In the genomic region with DNA sequence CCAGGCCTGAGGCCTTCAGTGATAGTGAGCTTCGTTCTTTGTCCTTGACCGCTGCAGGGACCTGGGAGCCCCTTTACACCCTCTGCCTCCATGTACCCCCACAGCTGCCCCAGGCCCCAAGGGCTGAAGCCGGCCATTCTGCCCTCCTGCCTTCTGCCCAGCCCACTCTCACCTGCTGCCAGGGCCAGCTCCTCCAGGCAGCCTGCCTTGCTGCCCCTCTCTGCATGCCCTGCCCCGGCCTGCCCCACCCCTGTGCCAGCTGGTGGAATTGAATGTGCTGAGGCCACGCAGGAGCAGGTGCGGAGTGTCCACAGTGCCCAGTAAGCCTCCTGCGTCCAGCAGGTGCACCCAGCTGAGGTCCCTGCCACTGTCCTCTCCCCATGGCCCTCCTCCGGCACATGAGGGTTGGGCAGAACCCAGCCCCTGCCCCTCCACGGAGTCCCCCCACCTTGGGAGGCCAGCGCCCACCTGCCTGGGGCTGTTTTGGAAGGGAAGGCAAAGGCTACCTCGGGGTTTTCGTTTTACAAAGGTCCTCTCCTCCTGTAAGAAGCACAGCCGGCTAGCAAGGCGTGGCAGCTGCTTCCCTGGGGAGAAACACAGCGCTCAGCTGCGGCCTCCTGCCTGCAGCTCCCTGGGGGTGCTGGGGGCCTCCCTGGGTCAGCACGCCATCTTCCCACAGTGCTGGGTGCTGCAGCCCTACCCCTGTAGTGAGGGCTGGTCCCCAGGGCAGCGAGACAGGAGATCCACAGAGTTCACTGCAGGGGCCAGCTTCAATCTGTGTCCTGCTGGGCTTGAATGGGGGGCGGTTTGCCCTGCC, we compare ENCODE assay signal across 1 cellular context.
TF ChIP-seq lines count a peak whose summit lies in the region.

No MANE protein-coding gene starts in this region.

TF ChIP-seq in HepG2, 621 proteins besides CTCF, POLR2A, EP300 and RAD21:
- TF ChIP-seq AGO1 (IDR thresholded peaks at IDR 0.05; ENCODE audit: low read depth, low read length, poor library complexity, severe bottlenecking), result peak; percentile 8
- TF ChIP-seq, protein P1, sequence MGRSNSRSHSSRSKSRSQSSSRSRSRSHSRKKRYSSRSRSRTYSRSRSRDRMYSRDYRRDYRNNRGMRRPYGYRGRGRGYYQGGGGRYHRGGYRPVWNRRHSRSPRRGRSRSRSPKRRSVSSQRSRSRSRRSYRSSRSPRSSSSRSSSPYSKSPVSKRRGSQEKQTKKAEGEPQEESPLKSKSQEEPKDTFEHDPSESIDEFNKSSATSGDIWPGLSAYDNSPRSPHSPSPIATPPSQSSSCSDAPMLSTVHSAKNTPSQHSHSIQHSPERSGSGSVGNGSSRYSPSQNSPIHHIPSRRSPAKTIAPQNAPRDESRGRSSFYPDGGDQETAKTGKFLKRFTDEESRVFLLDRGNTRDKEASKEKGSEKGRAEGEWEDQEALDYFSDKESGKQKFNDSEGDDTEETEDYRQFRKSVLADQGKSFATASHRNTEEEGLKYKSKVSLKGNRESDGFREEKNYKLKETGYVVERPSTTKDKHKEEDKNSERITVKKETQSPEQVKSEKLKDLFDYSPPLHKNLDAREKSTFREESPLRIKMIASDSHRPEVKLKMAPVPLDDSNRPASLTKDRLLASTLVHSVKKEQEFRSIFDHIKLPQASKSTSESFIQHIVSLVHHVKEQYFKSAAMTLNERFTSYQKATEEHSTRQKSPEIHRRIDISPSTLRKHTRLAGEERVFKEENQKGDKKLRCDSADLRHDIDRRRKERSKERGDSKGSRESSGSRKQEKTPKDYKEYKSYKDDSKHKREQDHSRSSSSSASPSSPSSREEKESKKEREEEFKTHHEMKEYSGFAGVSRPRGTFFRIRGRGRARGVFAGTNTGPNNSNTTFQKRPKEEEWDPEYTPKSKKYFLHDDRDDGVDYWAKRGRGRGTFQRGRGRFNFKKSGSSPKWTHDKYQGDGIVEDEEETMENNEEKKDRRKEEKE (IDR thresholded peaks at IDR 0.05), result no peak
- TF ChIP-seq, protein P2, sequence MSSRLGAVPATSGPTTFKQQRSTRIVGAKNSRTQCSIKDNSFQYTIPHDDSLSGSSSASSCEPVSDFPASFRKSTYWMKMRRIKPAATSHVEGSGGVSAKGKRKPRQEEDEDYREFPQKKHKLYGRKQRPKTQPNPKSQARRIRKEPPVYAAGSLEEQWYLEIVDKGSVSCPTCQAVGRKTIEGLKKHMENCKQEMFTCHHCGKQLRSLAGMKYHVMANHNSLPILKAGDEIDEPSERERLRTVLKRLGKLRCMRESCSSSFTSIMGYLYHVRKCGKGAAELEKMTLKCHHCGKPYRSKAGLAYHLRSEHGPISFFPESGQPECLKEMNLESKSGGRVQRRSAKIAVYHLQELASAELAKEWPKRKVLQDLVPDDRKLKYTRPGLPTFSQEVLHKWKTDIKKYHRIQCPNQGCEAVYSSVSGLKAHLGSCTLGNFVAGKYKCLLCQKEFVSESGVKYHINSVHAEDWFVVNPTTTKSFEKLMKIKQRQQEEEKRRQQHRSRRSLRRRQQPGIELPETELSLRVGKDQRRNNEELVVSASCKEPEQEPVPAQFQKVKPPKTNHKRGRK (CRISPR knock-in tag; IDR thresholded peaks at IDR 0.05), result no peak
- TF ChIP-seq SMARCC2 (IDR thresholded peaks at IDR 0.05), result no peak
- no peak for TF ChIP-seq ZNF589 (CRISPR knock-in tag; conservative IDR thresholded peaks at IDR 0.05)
